1 cellular context compared by ENCODE assay signal in genomic region chr1:228830185-228830953, GRCh38.
TF ChIP-seq lines count a peak whose summit lies in the region.

No MANE protein-coding gene starts in this region.

TF ChIP-seq in GM23338, 12 proteins besides CTCF, POLR2A, EP300 and RAD21 (continued from another document):
- no peak for TF ChIP-seq ZNF462 (CRISPR knock-in tag; IDR thresholded peaks at IDR 0.05)
